ENCODE assay signal across 29 cellular contexts in genomic region chr17:16952401-16952800, GRCh38. TPM values are rescaled to one million over a fixed set of nuclear protein-coding genes. Genes with fewer than 3 reads are reported as not detected.
DNase-seq lines count a peak whose midpoint lies in the region; ATAC-seq, FAIRE-seq and TF ChIP-seq lines count a peak whose summit lies in the region.
"Had no signal": no experiment of that assay in that cellular context is flagged by ENCODE, and none has a peak within 500 bp of the region (broad histone marks: within the 10 kb centered on the region; RNA-seq: fewer than 3 reads in every experiment).

No MANE protein-coding gene starts in this region.

- peaks cover 0 to 28% of the 10 kb centered on the region in 2 donors for H3K9me3 ChIP-seq in right atrium auricular region
- H3K9me3 ChIP-seq in right cardiac atrium (ENCODE audit: control insufficient read depth, low read length) = peaks cover 9% of the 10 kb centered on the region
- no peaks in the 10 kb centered on the region for H3K9me3 ChIP-seq in MM.1S (replicated peaks; ENCODE audit: insufficient read depth, low read length)
- no peaks in the 10 kb centered on the region for H3K9me3 ChIP-seq in small intestine (ENCODE audit: control insufficient read depth, low read depth)
- H3K9me3 ChIP-seq: MG63 had no signal

- H3K9me3 Mint-ChIP-seq in osteocyte (ENCODE audit: unreplicated experiment) = peaks cover 24% of the 10 kb centered on the region
- H3K9me3 Mint-ChIP-seq in T-helper 2 cell treated with Interferon-gamma antibody and Interleukin-4, amounts not matched to agents 5 μg/mL and 100 μg/mL, for 36 hours = peaks cover 11% of the 10 kb centered on the region

- ATAC-seq in right cardiac atrium = no peak
- ATAC-seq in GM19397 (IDR thresholded peaks at IDR 0.05; ENCODE audit: unreplicated experiment) = no peak
- ATAC-seq: GM12878, HepG2, K562 had no signal

- no peak overlapping the region for H3K4me2 ChIP-seq in MM.1S (ENCODE audit: low read depth, low read length)
- H3K4me2 ChIP-seq: PC-9 had no signal

- FAIRE-seq in small intestine (lab: Jason Lieb, UNC) = no peak
- FAIRE-seq: GM12878, GM19239, H54, HepG2, K562 had no signal

- H3K4me3 Mint-ChIP-seq in osteocyte (ENCODE audit: unreplicated experiment) = no peak overlapping the region
- H3K4me3 Mint-ChIP-seq in T-helper 2 cell treated with Interferon-gamma antibody and Interleukin-4, amounts not matched to agents 5 μg/mL and 100 μg/mL, for 36 hours = no peak overlapping the region
- H3K4me3 Mint-ChIP-seq: CD4-positive, alpha-beta memory T cell had no signal

- H3K4me1 ChIP-seq in right atrium auricular region (no peaks in the 10 kb centered on the region), right cardiac atrium (ENCODE audit: control insufficient read depth, insufficient read depth, low read length) (no peaks in the 10 kb centered on the region), MM.1S (ENCODE audit: low read length) (peaks cover 82% of the 10 kb centered on the region), small intestine (ENCODE audit: control insufficient read depth in 2 of 2, insufficient read depth in 1 of 2, low read depth in 1 of 2, low read length in 1 of 2) (no peaks in the 10 kb centered on the region)
- H3K4me1 ChIP-seq: Caco-2 had no signal

- no peak overlapping the region for H3K4me3 ChIP-seq in right atrium auricular region
- H3K4me3 ChIP-seq in right cardiac atrium (ENCODE audit: low read length) = no peak overlapping the region
- H3K4me3 ChIP-seq in MM.1S (ENCODE audit: low read length) = no peak overlapping the region
- H3K4me3 ChIP-seq in small intestine (ENCODE audit: low read depth in 1 of 2, low read length in 2 of 2) = no peak overlapping the region
- H3K4me3 ChIP-seq: BLaER1, GM12878, K562, MG63, PC-9 had no signal

- no peak overlapping the region for H3K27ac Mint-ChIP-seq in osteocyte (ENCODE audit: unreplicated experiment)
- H3K27ac Mint-ChIP-seq in T-helper 2 cell treated with Interferon-gamma antibody and Interleukin-4, amounts not matched to agents 5 μg/mL and 100 μg/mL, for 36 hours = no peak overlapping the region

- no peaks in the 10 kb centered on the region for H3K36me3 ChIP-seq in right atrium auricular region
- H3K36me3 ChIP-seq in MM.1S (replicated peaks; ENCODE audit: insufficient read depth, low read length) = peaks cover 48% of the 10 kb centered on the region
- no peaks in the 10 kb centered on the region for H3K36me3 ChIP-seq in small intestine (ENCODE audit: control insufficient read depth in 2 of 2, insufficient read depth in 2 of 2, low read length in 2 of 2)
- H3K36me3 ChIP-seq: MG63 had no signal

- intact Hi-C loops in right cardiac atrium (cut with DNase I) = no loop called here

- H3K9me2 ChIP-seq in MM.1S (replicated peaks; ENCODE audit: insufficient read depth, low read length) = no peaks in the 10 kb centered on the region

- H3K36me3 Mint-ChIP-seq in osteocyte (ENCODE audit: unreplicated experiment) = no peaks in the 10 kb centered on the region
- H3K36me3 Mint-ChIP-seq in T-helper 2 cell treated with Interferon-gamma antibody and Interleukin-4, amounts not matched to agents 5 μg/mL and 100 μg/mL, for 36 hours (ENCODE audit: low read depth) = peaks cover 2% of the 10 kb centered on the region

- H3K27me3 Mint-ChIP-seq in osteocyte (ENCODE audit: unreplicated experiment) = peaks cover 46% of the 10 kb centered on the region
- peaks cover 13% of the 10 kb centered on the region for H3K27me3 Mint-ChIP-seq in T-helper 2 cell treated with Interferon-gamma antibody and Interleukin-4, amounts not matched to agents 5 μg/mL and 100 μg/mL, for 36 hours (ENCODE audit: low read depth)

- no peaks in the 10 kb centered on the region for H3K27me3 ChIP-seq in right atrium auricular region
- H3K27me3 ChIP-seq in right cardiac atrium (ENCODE audit: control insufficient read depth, insufficient read depth) = peaks cover 3% of the 10 kb centered on the region
- H3K27me3 ChIP-seq in MM.1S (replicated peaks; ENCODE audit: insufficient read depth, low read length) = no peaks in the 10 kb centered on the region
- peaks cover 0 to 5% of the 10 kb centered on the region in 2 donors for H3K27me3 ChIP-seq in small intestine (ENCODE audit: control insufficient read depth in 2 of 2, insufficient read depth in 2 of 2, low read length in 2 of 2)
- H3K27me3 ChIP-seq: BLaER1, MG63 had no signal

- no peak overlapping the region for H3K9ac ChIP-seq in MM.1S (ENCODE audit: low read length)
- H3K9ac ChIP-seq: BLaER1 had no signal

- WGBS in right cardiac atrium = 74% methylated on average over 8 of the region's 8 CpGs
- WGBS in small intestine, 3 donors = 76 to 78% (median 78%) methylated on average over 8 of the region's 8 CpGs

- peaks cover 53% of the 10 kb centered on the region for H3F3A ChIP-seq in MM.1S (ENCODE audit: insufficient read depth, low read length)

- in situ Hi-C loops in GM13977 (cut with MboI; ENCODE audit: low pct_unique_long_range_greater_than_20kb, low sequenced_read_pairs, unreplicated experiment) = no loop called here

- TF ChIP-seq CTCF in right atrium auricular region (IDR thresholded peaks at IDR 0.05) (no peak), MM.1S (IDR thresholded peaks at IDR 0.05; ENCODE audit: low read length) (no peak), osteocyte (IDR thresholded peaks at IDR 0.05) (no peak), GM13977 (IDR thresholded peaks at IDR 0.05; ENCODE audit: extremely low read depth, insufficient read depth, missing control alignments) (no peak)

- H3K4me1 Mint-ChIP-seq in osteocyte (ENCODE audit: unreplicated experiment) = no peaks in the 10 kb centered on the region
- H3K4me1 Mint-ChIP-seq in T-helper 2 cell treated with Interferon-gamma antibody and Interleukin-4, amounts not matched to agents 5 μg/mL and 100 μg/mL, for 36 hours (ENCODE audit: low read depth) = no peaks in the 10 kb centered on the region
- H3K4me1 Mint-ChIP-seq: CD4-positive, alpha-beta memory T cell had no signal

- H4K20me1 ChIP-seq in MM.1S (ENCODE audit: insufficient read depth, low read length) = peaks cover 20% of the 10 kb centered on the region
- H4K20me1 ChIP-seq: BLaER1 had no signal

- DNase-seq in right atrium auricular region (ENCODE audit: low spot score) (peak; percentile 21), right cardiac atrium (no peak), MM.1S (no peak), osteocyte (ENCODE audit: extremely low spot score, unreplicated experiment) (peak; percentile 72), GM13977 (ENCODE audit: low spot score) (no peak), small intestine (no peak)
- no peak for DNase-seq in T-helper 2 cell treated with Interferon-gamma antibody and Interleukin-4, amounts not matched to agents 5 μg/mL and 100 μg/mL, for 36 hours (ENCODE audit: low spot score)
- DNase-seq: Caco-2, DMS 273 treated with DMSO at 0.1 percent for 48 hours, DMS79 treated with DMSO at 0.1 percent for 48 hours, MG63, NCI-H1048, NCI-H1436, NCI-H187 treated with DMSO at 0.1 percent for 48 hours, NCI-H2107, NCI-H446 treated with DMSO at 0.1 percent for 48 hours, PC-9, RPMI8226, SHP77 had no signal

- H3K27ac ChIP-seq in right atrium auricular region (no peak overlapping the region), right cardiac atrium (ENCODE audit: low read length) (no peak overlapping the region), MM.1S (ENCODE audit: low read length) (peak overlapping the region; percentile 12; the same call in 1 of the 2 replicates), small intestine (ENCODE audit: low read depth in 1 of 2, low read length in 1 of 2) (no peak overlapping the region)
- H3K27ac ChIP-seq: BLaER1, PC-9 had no signal

- no peak overlapping the region for H2AFZ ChIP-seq in MM.1S (ENCODE audit: low read length)
- H2AFZ ChIP-seq: PC-9 had no signal

- H3K79me2 ChIP-seq in MM.1S (ENCODE audit: low read length) = peaks cover 94% of the 10 kb centered on the region

RNA-seq across cellular contexts. Expression of gene TNFRSF13B, which starts 19.5 kb away (rescaled TPM):
- total RNA-seq in right atrium auricular region (not detected), right cardiac atrium (not detected), osteocyte (not detected in 2 replicates)
- polyA plus RNA-seq in right cardiac atrium (not detected), small intestine (1 to 10 TPM in 2 of 3 donors, not detected in 1; 2.0 to 3.0 TPM)
- total RNA-seq: A673; Caco-2; CD4-positive, alpha-beta memory T cell; HepG2; K562; LHCN-M2; PC-9 had no signal
- polyA plus RNA-seq: HepG2, K562 had no signal

Comparison
In these comparisons a context has a peak if more than half of its experiments do, and no peak if none do; other contexts are left out.
1. DNase-seq: peak in right atrium auricular region (single experiment) and osteocyte (single experiment); none in right cardiac atrium (0 of 3), MM.1S (single experiment), GM13977 (single experiment), small intestine (single experiment) and T-helper 2 cell treated with Interferon-gamma antibody and Interleukin-4, amounts not matched to agents 5 μg/mL and 100 μg/mL, for 36 hours (single experiment).